Comparison of ENCODE assay signal across 27 cellular contexts in the genomic region with DNA sequence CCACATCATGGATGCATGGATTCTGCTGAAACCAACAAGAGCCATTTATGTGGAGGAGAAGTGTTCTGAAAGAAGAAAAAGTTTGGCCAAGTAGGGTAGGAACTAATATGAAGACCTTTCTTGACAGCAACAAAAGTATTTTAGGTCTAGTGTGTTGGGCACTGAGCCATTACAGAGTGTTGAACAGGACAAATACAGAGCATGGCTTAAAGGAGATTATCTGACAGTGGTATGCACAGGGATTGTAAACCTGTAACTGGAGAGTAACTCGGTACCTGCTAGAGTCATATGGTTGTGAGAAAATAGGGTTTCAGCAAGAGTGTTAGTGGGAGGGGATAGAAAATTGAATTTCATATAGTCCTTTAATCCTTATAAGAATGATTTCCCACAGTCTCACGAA.
"Had no signal": no experiment of that assay in that cellular context is flagged by ENCODE, and none has a peak within 500 bp of the region (broad histone marks: within the 10 kb centered on the region; RNA-seq: fewer than 3 reads in every experiment).

No MANE protein-coding gene starts in this region.

- H3K4me2 ChIP-seq: neural progenitor cell, smooth muscle cell had no signal

- H3K4me1 ChIP-seq: lower lobe of right lung, neural progenitor cell, parathyroid adenoma, psoas muscle, right atrium auricular region, right lobe of liver, uterus had no signal

- H3K9me3 ChIP-seq: lower lobe of right lung, neutrophil, psoas muscle, right atrium auricular region, right lobe of liver, tibial nerve, uterus had no signal

- H3K27ac ChIP-seq: lower lobe of right lung, neural progenitor cell, neutrophil, parathyroid adenoma, psoas muscle, right atrium auricular region, right lobe of liver, tibial nerve, uterus had no signal

- H3K9ac ChIP-seq: neural progenitor cell, parathyroid adenoma had no signal

- H3K4me3 ChIP-seq: lower lobe of right lung, neural progenitor cell, psoas muscle, right atrium auricular region, right lobe of liver, smooth muscle cell, tibial nerve, uterus had no signal

- H3K27me3 ChIP-seq: neural progenitor cell, neutrophil, right atrium auricular region, right lobe of liver, tibial nerve, uterus had no signal

- ATAC-seq: left lobe of liver; lower lobe of right lung; natural killer cell; psoas muscle; right lobe of liver; stimulated activated memory B cell treated with anti-CD40 and anti-IgM and Interleukin-4, amounts not matched to agents 10 μg/mL and 1 μg/mL and 100 μg/mL, for 72 hours; stimulated activated naive CD8-positive, alpha-beta T cell treated with anti-CD3 and anti-CD28 coated beads, Interleukin-15, amount 100 ng/mL, for 72 hours had no signal

- H2AFZ ChIP-seq: neural progenitor cell, parathyroid adenoma had no signal

- H3K79me2 ChIP-seq: parathyroid adenoma had no signal

- H3K36me3 ChIP-seq: lower lobe of right lung, neural progenitor cell, neutrophil, right atrium auricular region, right lobe of liver, tibial nerve, uterus had no signal

- DNase-seq: hippocampal formation; kidney glomerular epithelial cell; left cardiac atrium; lower lobe of right lung; mesendoderm; naive B cell; natural killer cell; nephron progenitor cell; occipital lobe; psoas muscle; right lobe of liver; stimulated activated CD4-positive, alpha-beta T cell treated with anti-CD3 and anti-CD28 coated beads, Interleukin-1b, Interleukin-23, amount 100 ng/mL, for 48 hours; stimulated activated CD4-positive, alpha-beta T cell treated with anti-CD3 and anti-CD28 coated beads, Interleukin-2, amount 100 ng/mL, for 48 hours; stimulated activated CD4-positive, alpha-beta T cell treated with anti-CD3 and anti-CD28 coated beads, Interleukin-4, amount 100 ng/mL, for 4 hours; stimulated activated CD8-positive, alpha-beta memory T cell treated with anti-CD3 and anti-CD28 coated beads, Interleukin-4, amount 100 ng/mL, for 48 hours; stimulated activated naive CD4-positive, alpha-beta T cell treated with Interleukin-2 at 50 U/mL for 16 hours; stimulated activated naive CD8-positive, alpha-beta T cell treated with anti-CD3 and anti-CD28 coated beads, Interleukin-15, amount 100 ng/mL, for 72 hours; substantia nigra; uterus had no signal
